1 cellular context compared by ENCODE assay signal in genomic region chr22:22691055-22691454, GRCh38.
TF ChIP-seq lines count a peak whose summit lies in the region.

No MANE protein-coding gene starts in this region.

TF ChIP-seq in A549, 52 proteins besides CTCF, POLR2A, EP300 and RAD21 (continued from another document):
- TF ChIP-seq REST (IDR thresholded peaks at IDR 0.05): no peak
